Comparison of ENCODE assay signal across 27 cellular contexts in the genomic region with DNA sequence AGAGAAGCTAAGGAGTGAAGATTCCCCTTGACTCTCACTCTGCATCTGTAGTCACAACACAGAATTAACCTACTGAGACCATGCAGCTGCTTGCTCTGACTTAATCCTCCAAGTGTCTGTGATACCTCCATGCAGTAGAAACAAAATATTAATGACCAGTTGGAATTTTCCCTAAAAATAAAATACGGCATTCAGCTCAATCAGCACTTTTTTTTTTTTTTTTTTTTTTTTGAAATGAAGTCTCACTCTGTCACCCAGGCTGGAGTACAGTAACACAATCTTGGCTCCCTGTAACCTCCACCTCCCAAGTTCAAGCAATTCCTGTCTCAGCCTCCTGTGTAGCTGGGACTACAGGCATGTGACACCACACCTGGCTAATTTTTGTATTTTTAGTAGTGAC. TPM values are rescaled to one million over a fixed set of nuclear protein-coding genes. Genes with fewer than 3 reads are reported as not detected.
DNase-seq lines count a peak whose midpoint lies in the region; ATAC-seq, FAIRE-seq and TF ChIP-seq lines count a peak whose summit lies in the region.
"Had no signal": no experiment of that assay in that cellular context is flagged by ENCODE, and none has a peak within 500 bp of the region (broad histone marks: within the 10 kb centered on the region; RNA-seq: fewer than 3 reads in every experiment).

No MANE protein-coding gene starts in this region.

- no peaks in the 10 kb centered on the region for H3K27me3 ChIP-seq in HepG2 (ENCODE audit: control insufficient read depth in 1 of 2, insufficient read depth in 2 of 2, low read length in 2 of 2)
- H3K27me3 ChIP-seq in right lobe of liver = no peaks in the 10 kb centered on the region
- no peaks in the 10 kb centered on the region for H3K27me3 ChIP-seq in K562 (ENCODE audit: control insufficient read depth in 2 of 2, insufficient read depth in 2 of 2, low read length in 2 of 2)
- H3K27me3 ChIP-seq: BE2C, BLaER1 had no signal

- DNase-seq in HepG2 (ENCODE audit: low spot score) (no peak), right lobe of liver (no peak), K562 (ENCODE audit: extremely low read depth in 1 of 4, low spot score in 3 of 4) (no peak), myocyte (ENCODE audit: low read depth) (peak; percentile 35), osteocyte (ENCODE audit: extremely low spot score, unreplicated experiment) (no peak), NCI-H2081 (lab: John Stamatoyannopoulos, UW) (no peak)
- no peak for DNase-seq in effector memory CD8-positive, alpha-beta T cell
- DNase-seq: ACHN; BE2C; C1 segment of cervical spinal cord; CD4-positive, CD25-positive, alpha-beta regulatory T cell; CD8-positive, alpha-beta memory T cell; COR-L47; DMS 273 treated with DMSO at 0.1 percent for 48 hours; DMS153; DMS53; DMS79; DND-41; GDM1 had no signal

- 97% methylated on average over 1 of the region's 1 CpG for WGBS in HepG2 (ENCODE audit: low lambda C conversion rate)
- WGBS in right lobe of liver (ENCODE audit: insufficient coverage, low coverage, low lambda C conversion rate, missing lambda C conversion rate) = 100% methylated on average over 1 of the region's 1 CpG
- 89% methylated on average over 1 of the region's 1 CpG for WGBS in K562 (ENCODE audit: insufficient coverage, low coverage, missing lambda C conversion rate)

- H3K27ac Mint-ChIP-seq in osteocyte (ENCODE audit: unreplicated experiment) = peak overlapping the region; percentile 19
- H3K27ac Mint-ChIP-seq in effector memory CD8-positive, alpha-beta T cell = no peak overlapping the region
- H3K27ac Mint-ChIP-seq: CD4-positive, alpha-beta memory T cell; CD4-positive, CD25-positive, alpha-beta regulatory T cell; CD8-positive, alpha-beta memory T cell had no signal

- POLR2A ChIA-PET in HepG2 (lab: Yijun Ruan, JAX) (no interaction called here), K562 (lab: Yijun Ruan, JAX) (no interaction called here)

- H3K4me2 ChIP-seq in HepG2 (ENCODE audit: low read depth, low read length) (no peak overlapping the region), K562 (ENCODE audit: insufficient read depth, low read length) (no peak overlapping the region)
- H3K4me2 ChIP-seq: BLaER1 had no signal

- peaks cover 11% of the 10 kb centered on the region for H3K4me1 Mint-ChIP-seq in osteocyte (ENCODE audit: unreplicated experiment)
- peaks cover 0 to 4% of the 10 kb centered on the region in 2 donors for H3K4me1 Mint-ChIP-seq in effector memory CD8-positive, alpha-beta T cell (ENCODE audit: low read depth in 2 of 2)
- H3K4me1 Mint-ChIP-seq: CD14-positive monocyte; CD4-positive, CD25-positive, alpha-beta regulatory T cell; CD8-positive, alpha-beta memory T cell had no signal

- H3K4me3 ChIP-seq in HepG2 (replicated peaks in 1 of 3; ENCODE audit: insufficient read depth in 1 of 3, low read depth in 2 of 3, low read length in 3 of 3) (no peak overlapping the region), right lobe of liver (no peak overlapping the region), K562 (no peak overlapping the region)
- H3K4me3 ChIP-seq: BLaER1, GM12878 had no signal

- TF ChIP-seq EP300 in HepG2 (IDR thresholded peaks at IDR 0.05; ENCODE audit: low read depth in 2 of 2, low read length in 2 of 2) (no peak), HepG2 (CRISPR knock-in tag; IDR thresholded peaks at IDR 0.05; ENCODE audit: borderline replicate concordance) (no peak), K562 (IDR thresholded peaks at IDR 0.05; ENCODE audit: low read length) (no peak)

- CTCF ChIA-PET in HepG2 (lab: Yijun Ruan, JAX; ENCODE audit: low intra/inter-chr PET ratio, low total read pairs) = no interaction called here
- CTCF ChIA-PET in K562 (lab: Yijun Ruan, JAX; ENCODE audit: low intra/inter-chr PET ratio) = no interaction called here

- no peak for ATAC-seq in HepG2
- ATAC-seq in right lobe of liver = no peak
- no peak for ATAC-seq in K562
- ATAC-seq in effector memory CD8-positive, alpha-beta T cell (replicated peaks) = no peak
- ATAC-seq in HG03108 (IDR thresholded peaks at IDR 0.05; ENCODE audit: unreplicated experiment) = no peak
- ATAC-seq: GM12878 had no signal

- H3K9me3 Mint-ChIP-seq in osteocyte (ENCODE audit: unreplicated experiment) = peaks cover 4% of the 10 kb centered on the region
- H3K9me3 Mint-ChIP-seq in effector memory CD8-positive, alpha-beta T cell = no peaks in the 10 kb centered on the region
- H3K9me3 Mint-ChIP-seq: CD8-positive, alpha-beta memory T cell had no signal

- peaks cover 50% of the 10 kb centered on the region for H3K36me3 Mint-ChIP-seq in osteocyte (ENCODE audit: unreplicated experiment)
- peaks cover 16% of the 10 kb centered on the region for H3K36me3 Mint-ChIP-seq in effector memory CD8-positive, alpha-beta T cell (ENCODE audit: insufficient read depth)

- TF ChIP-seq POLR2A in HepG2 (IDR thresholded peaks at IDR 0.05; ENCODE audit: insufficient read depth in 1 of 2, low read depth in 2 of 2, low read length in 2 of 2) = no peak
- TF ChIP-seq POLR2A in right lobe of liver (IDR thresholded peaks at IDR 0.05) = no peak
- TF ChIP-seq POLR2A in K562 (conservative IDR thresholded peaks at IDR 0.05) = no peak

- H4K20me1 ChIP-seq in HepG2 (ENCODE audit: insufficient read depth, low read length) (no peaks in the 10 kb centered on the region), K562 (replicated peaks; ENCODE audit: control insufficient read depth, insufficient read depth, low read length) (no peaks in the 10 kb centered on the region)
- H4K20me1 ChIP-seq: BLaER1 had no signal

- H2AFZ ChIP-seq in HepG2 (ENCODE audit: low read length) = no peak overlapping the region
- no peak overlapping the region for H2AFZ ChIP-seq in K562 (ENCODE audit: low read depth, low read length)

- no peak overlapping the region for H3K27ac ChIP-seq in HepG2 (ENCODE audit: extremely low read length, insufficient read depth, low read length)
- H3K27ac ChIP-seq in right lobe of liver = no peak overlapping the region
- no peak overlapping the region for H3K27ac ChIP-seq in K562 (ENCODE audit: extremely low read depth, low read depth, low read length)
- H3K27ac ChIP-seq: 22Rv1, BLaER1 had no signal

- H3K9me1 ChIP-seq in K562 (ENCODE audit: control insufficient read depth, insufficient read depth, low read length) = no peaks in the 10 kb centered on the region

- H3K79me2 ChIP-seq in HepG2 (ENCODE audit: insufficient read depth, low read length) (no peaks in the 10 kb centered on the region), K562 (ENCODE audit: control insufficient read depth, insufficient read depth, low read length) (no peaks in the 10 kb centered on the region)

- H3K36me3 ChIP-seq in HepG2 (replicated peaks in 1 of 2; ENCODE audit: control insufficient read depth in 1 of 2, insufficient read depth in 2 of 2, low read length in 2 of 2) (peaks cover 0 to 3% of the 10 kb centered on the region in 2 experiments; a peak in 1 of 5 replicates), right lobe of liver (no peaks in the 10 kb centered on the region), K562 (ENCODE audit: control insufficient read depth, insufficient read depth, low read length) (peaks cover 12% of the 10 kb centered on the region; the same call in 1 of the 3 replicates)

- H3K9me3 ChIP-seq in HepG2 (ENCODE audit: low read length) (no peaks in the 10 kb centered on the region), right lobe of liver (no peaks in the 10 kb centered on the region), K562 (replicated peaks; ENCODE audit: control insufficient read depth, insufficient read depth, low read depth, low read length) (no peaks in the 10 kb centered on the region)
- H3K9me3 ChIP-seq: BE2C had no signal

- no peaks in the 10 kb centered on the region for H3K27me3 Mint-ChIP-seq in osteocyte (ENCODE audit: unreplicated experiment)
- no peaks in the 10 kb centered on the region for H3K27me3 Mint-ChIP-seq in effector memory CD8-positive, alpha-beta T cell
- H3K27me3 Mint-ChIP-seq: CD4-positive, alpha-beta memory T cell; CD4-positive, CD25-positive, alpha-beta regulatory T cell; CD8-positive, alpha-beta memory T cell had no signal

- H3K4me1 ChIP-seq in HepG2 (ENCODE audit: insufficient read depth, low read length) = no peaks in the 10 kb centered on the region
- H3K4me1 ChIP-seq in right lobe of liver = no peaks in the 10 kb centered on the region
- H3K4me1 ChIP-seq in K562 (replicated peaks in 1 of 2; ENCODE audit: control insufficient read depth in 2 of 2, insufficient read depth in 2 of 2, low read length in 2 of 2) = peaks cover 0 to under 1% of the 10 kb centered on the region in 2 experiments; a peak in 1 of 5 replicates
- H3K4me1 ChIP-seq: BE2C, BLaER1 had no signal

- H3K4me3 Mint-ChIP-seq in osteocyte (ENCODE audit: unreplicated experiment) = no peak overlapping the region
- H3K4me3 Mint-ChIP-seq in effector memory CD8-positive, alpha-beta T cell = no peak overlapping the region
- H3K4me3 Mint-ChIP-seq: CD14-positive monocyte; CD4-positive, alpha-beta memory T cell; CD4-positive, CD25-positive, alpha-beta regulatory T cell; CD8-positive, alpha-beta memory T cell had no signal

- intact Hi-C loops in HepG2 (cut with micrococcal nuclease; ENCODE audit: unreplicated experiment) (no loop called here), right lobe of liver (cut with DNase I) (no loop called here), K562 (cut with micrococcal nuclease) (no loop called here)

- in situ Hi-C loops in HepG2 (cut with HindIII; ENCODE audit: extremely low pct_ligation_motif_present, low pct_unique_long_range_greater_than_20kb) = no loop called here
- in situ Hi-C loops in K562 (cut with MboI) = no loop called here

- H3K9ac ChIP-seq in HepG2 (ENCODE audit: insufficient read depth, low read depth, low read length) (no peak overlapping the region), K562 (ENCODE audit: insufficient read depth in 1 of 2, low read depth in 2 of 2, low read length in 2 of 2) (no peak overlapping the region)
- H3K9ac ChIP-seq: BLaER1 had no signal

- TF ChIP-seq RAD21 in HepG2 (CRISPR knock-in tag; IDR thresholded peaks at IDR 0.05) (no peak), K562 (CRISPR knock-in tag; conservative IDR thresholded peaks at IDR 0.05 in 1 of 2, IDR thresholded peaks at IDR 0.05 in 1 of 2) (no peak)

- FAIRE-seq in HepG2 (lab: Jason Lieb, UNC) (no peak), K562 (lab: Jason Lieb, UNC) (no peak)
- FAIRE-seq: GM12878, GM12892, GM18507 had no signal

- no TSS peak for BruUV-seq in HepG2 (replicated peaks; lab: Mats Ljungman, UMichigan)
- BruUV-seq in K562 (replicated peaks; lab: Mats Ljungman, UMichigan) = no TSS peak

- no peak for TF ChIP-seq CTCF in HepG2 (CRISPR knock-in tag; IDR thresholded peaks at IDR 0.05)
- TF ChIP-seq CTCF in right lobe of liver (IDR thresholded peaks at IDR 0.05) = no peak
- no peak for TF ChIP-seq CTCF in K562 (IDR thresholded peaks at IDR 0.05 in 2 of 3, conservative IDR thresholded peaks at IDR 0.05 in 1 of 3; ENCODE audit: insufficient read depth in 2 of 3, low read depth in 1 of 3, low read length in 3 of 3)
- no peak for TF ChIP-seq CTCF in osteocyte (IDR thresholded peaks at IDR 0.05)

RNA-seq across cellular contexts. Expression of a gene that starts 48.4 kb away (rescaled TPM):
- total RNA-seq in HepG2 (2016; rRNA removed; fragmentation: Illumina TruSeq; extraction: Trizol) (39.3 and 52.8 TPM in 2 replicates), right lobe of liver (10 to 100 TPM; 12.9 to 17.7 (median 17.6) TPM), K562 (2014; rRNA removed) (33.6 and 36.0 TPM in 2 replicates), K562 (2014; rRNA removed; fragmentation: Illumina TruSeq; extraction: Trizol) (56.5 and 60.4 TPM in 2 replicates), K562 (2015; rRNA removed; fragmentation: Illumina TruSeq; extraction: Trizol) (46.1 and 48.0 TPM in 2 replicates), K562 (2021) (43.0 and 45.3 TPM in 2 replicates), myocyte (82.2 and 89.2 TPM in 2 replicates), osteocyte (72.1 and 74.6 TPM in 2 replicates)
- 30.5 and 31.6 TPM in 2 replicates for total RNA-seq in HepG2 (2016; cell fraction: cytosol; rRNA removed; fragmentation: Illumina TruSeq; extraction: Trizol; ENCODE audit: low read depth)
- total RNA-seq in HepG2 (2016; cell fraction: insoluble cytoplasmic fraction; rRNA removed; fragmentation: Illumina TruSeq; extraction: Trizol) = 41.1 and 50.2 TPM in 2 replicates
- total RNA-seq in HepG2 (2016; cell fraction: membrane; rRNA removed; fragmentation: Illumina TruSeq; extraction: Trizol) = 22.4 and 24.4 TPM in 2 replicates
- 23.6 and 25.8 TPM in 2 replicates for total RNA-seq in HepG2 (2016; cell fraction: nucleus; rRNA removed; fragmentation: Illumina TruSeq; extraction: Trizol)
- polyA plus RNA-seq in HepG2 (2011; rRNA removed) (17.9 and 18.9 TPM in 2 replicates), K562 (2011; rRNA removed) (48.7 and 60.2 TPM in 2 replicates), K562 (2014; fragmentation: Illumina TruSeq; extraction: Trizol) (51.9 and 55.5 TPM in 2 replicates), K562 (2014; fragmentation: Nextera tagmentation; extraction: Ambion mirVana) (10 to 100 TPM; 66.2 to 67.2 TPM), K562 (2014; rRNA removed) (44.7 and 47.6 TPM in 2 replicates)
- polyA plus RNA-seq in HepG2 (2011; cell fraction: cytosol; rRNA removed) = 11.8 and 17.2 TPM in 2 replicates
- polyA plus RNA-seq in HepG2 (2011; cell fraction: nucleus; rRNA removed) = 10.5 and 11.5 TPM in 2 replicates
- polyA plus RNA-seq in HepG2 (2012) = 20.3 TPM in 2 replicates
- polyA plus RNA-seq in HepG2 (2016; cell fraction: cytosol; fragmentation: Illumina TruSeq; extraction: Trizol; ENCODE audit: low read depth) = 7.4 and 8.6 TPM in 2 replicates
- 39.8 and 47.6 TPM in 2 replicates for polyA plus RNA-seq in HepG2 (2016; cell fraction: insoluble cytoplasmic fraction; fragmentation: Illumina TruSeq; extraction: Trizol; ENCODE audit: low read depth)
- 10.2 and 11.6 TPM in 2 replicates for polyA plus RNA-seq in HepG2 (2016; cell fraction: membrane; fragmentation: Illumina TruSeq; extraction: Trizol; ENCODE audit: low read depth)
- 19.2 and 29.6 TPM in 2 replicates for polyA plus RNA-seq in HepG2 (2016; cell fraction: nucleus; fragmentation: Illumina TruSeq; extraction: Trizol; ENCODE audit: insufficient read depth, low read depth)
- polyA minus RNA-seq in HepG2 (2011; rRNA and poly(A)+ RNA removed; ENCODE audit: low replicate concordance) = 14.5 and 23.5 TPM in 2 replicates
- 18.2 and 19.1 TPM in 2 replicates for polyA minus RNA-seq in HepG2 (2011; cell fraction: cytosol; rRNA and poly(A)+ RNA removed)
- polyA minus RNA-seq in HepG2 (2011; cell fraction: nucleus; rRNA and poly(A)+ RNA removed) = 44.9 and 53.0 TPM in 2 replicates
- 23.2 and 59.0 TPM in 2 replicates for total RNA-seq in K562 (2011; cell fraction: chromatin; rRNA removed; ENCODE audit: low replicate concordance)
- 14.2 and 15.0 TPM in 2 replicates for total RNA-seq in K562 (2011; cell fraction: nucleolus; rRNA removed)
- 30.9 and 43.3 TPM in 2 replicates for total RNA-seq in K562 (2011; cell fraction: nucleoplasm; rRNA removed)
- polyA plus RNA-seq in K562 (2011; cell fraction: cytosol; rRNA removed) = 16.6 and 25.3 TPM in 2 replicates
- 29.1 and 44.4 TPM in 2 replicates for polyA plus RNA-seq in K562 (2011; cell fraction: nucleus; rRNA removed)
- 53.2 and 64.8 TPM in 2 replicates for polyA plus RNA-seq in K562 (2012)
- polyA minus RNA-seq in K562 (2011; rRNA and poly(A)+ RNA removed) = 89.9 and 93.7 TPM in 2 replicates
- polyA minus RNA-seq in K562 (2011; cell fraction: cytosol; rRNA and poly(A)+ RNA removed) = 31.4 and 36.0 TPM in 2 replicates
- 26.7 and 45.7 TPM in 2 replicates for polyA minus RNA-seq in K562 (2011; cell fraction: nucleus; rRNA and poly(A)+ RNA removed)
- polyA plus RNA-seq in myocyte (2012) = 74.4 TPM
